Comparison of ENCODE assay signal across 23 cellular contexts in the genomic region with DNA sequence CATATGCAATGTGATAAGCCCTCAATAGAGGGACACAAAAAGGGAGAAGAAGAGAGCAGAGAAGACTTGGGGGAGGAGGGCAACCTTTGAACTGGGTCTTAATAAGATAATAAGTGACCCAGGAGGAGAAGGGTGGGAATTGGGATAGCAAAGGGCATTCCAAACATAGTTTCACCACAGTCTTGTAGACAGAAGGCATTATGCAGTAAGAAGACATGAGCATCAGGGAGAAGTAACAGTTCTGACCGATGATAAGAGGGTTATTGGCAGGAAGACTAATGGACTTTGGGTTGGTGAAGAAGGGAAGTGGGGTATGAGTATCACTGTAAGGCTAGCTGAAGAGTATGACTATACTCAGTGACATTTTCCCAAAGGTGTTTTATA.
DNase-seq lines count a peak whose midpoint lies in the region; ATAC-seq and TF ChIP-seq lines count a peak whose summit lies in the region.
"Had no signal": no experiment of that assay in that cellular context is flagged by ENCODE, and none has a peak within 500 bp of the region (broad histone marks: within the 10 kb centered on the region; RNA-seq: fewer than 3 reads in every experiment).

No MANE protein-coding gene starts in this region.

- H3K4me3 ChIP-seq in Panc1 (ENCODE audit: low read depth in 2 of 2, low read length in 2 of 2) (no peak overlapping the region), sigmoid colon (no peak overlapping the region)
- H3K4me3 ChIP-seq: heart right ventricle, lung, skin epidermis, tibial nerve had no signal

- H3K36me3 ChIP-seq in Panc1 (ENCODE audit: control insufficient read depth, insufficient read depth, low read length): no peaks in the 10 kb centered on the region
- no peaks in the 10 kb centered on the region for H3K36me3 ChIP-seq in sigmoid colon
- H3K36me3 ChIP-seq: heart right ventricle, tibial nerve had no signal

- H3K27me3 Mint-ChIP-seq in stimulated activated naive CD8-positive, alpha-beta T cell treated with anti-CD3 and anti-CD28 coated beads, Interleukin-15, amount 100 ng/mL, for 72 hours: peaks cover 19% of the 10 kb centered on the region

- no peak for TF ChIP-seq EP300 in sigmoid colon (IDR thresholded peaks at IDR 0.05)

- H3K27ac Mint-ChIP-seq in stimulated activated naive CD8-positive, alpha-beta T cell treated with anti-CD3 and anti-CD28 coated beads, Interleukin-15, amount 100 ng/mL, for 72 hours: no peak overlapping the region
- H3K27ac Mint-ChIP-seq: activated T-cell treated with anti-CD3 and anti-CD28 coated beads, Interleukin-2, amount 50 U/mL, for 24 hours; T-helper 2 cell treated with Interferon-gamma antibody and Interleukin-4, amounts not matched to agents 5 μg/mL and 100 μg/mL, for 36 hours had no signal

- intact Hi-C loops in Panc1 (cut with micrococcal nuclease; ENCODE audit: unreplicated experiment) (loop anchor here (5.0 kb wide), 5 partner anchors 43 to 223 kb away; a partner anchor contains a TSS), sigmoid colon (cut with DNase I) (loop anchor here (5.0 kb wide), 1 partner anchor 163 kb away; no protein-coding TSS in a partner anchor)

- TF ChIP-seq CTCF in Panc1 (IDR thresholded peaks at IDR 0.05): no peak; the same call in 1 of the 2 replicates
- TF ChIP-seq CTCF in foreskin keratinocyte (conservative IDR thresholded peaks at IDR 0.05): no peak
- no peak for TF ChIP-seq CTCF in sigmoid colon (IDR thresholded peaks at IDR 0.05)

- in situ Hi-C loops in Panc1 (cut with HindIII; ENCODE audit: low pct_unique_long_range_greater_than_20kb, low sequenced_read_pairs): no loop called here

- TF ChIP-seq POLR2A in sigmoid colon (IDR thresholded peaks at IDR 0.05): no peak

- 91 to 97% methylated on average over 1 of the region's 1 CpG for WGBS in sigmoid colon, 2 donors

- H3K4me1 ChIP-seq in Panc1 (ENCODE audit: control insufficient read depth, insufficient read depth, low read length): peaks cover 42% of the 10 kb centered on the region
- peaks cover 28% of the 10 kb centered on the region for H3K4me1 ChIP-seq in foreskin keratinocyte
- H3K4me1 ChIP-seq in sigmoid colon: peaks cover 0 to 64% (median 45%) of the 10 kb centered on the region in 4 donors

- no peak overlapping the region for H3K4me3 Mint-ChIP-seq in stimulated activated naive CD8-positive, alpha-beta T cell treated with anti-CD3 and anti-CD28 coated beads, Interleukin-15, amount 100 ng/mL, for 72 hours
- H3K4me3 Mint-ChIP-seq: activated T-cell treated with anti-CD3 and anti-CD28 coated beads, Interleukin-2, amount 50 U/mL, for 24 hours; central memory CD8-positive, alpha-beta T cell; T-helper 2 cell treated with Interferon-gamma antibody and Interleukin-4, amounts not matched to agents 5 μg/mL and 100 μg/mL, for 36 hours had no signal

- POLR2A ChIA-PET in Panc1 (lab: Charles Lee): no interaction called here

- H3K27ac ChIP-seq in Panc1 (ENCODE audit: low read length) (peak overlapping the region; percentile 100), foreskin keratinocyte (peak overlapping the region; percentile 15), sigmoid colon (peak overlapping the region in 3 of 4 donors; percentile 79 to 91 (median 87))
- H3K27ac ChIP-seq: heart right ventricle, skin epidermis, tibial nerve had no signal

- peaks cover 0 to 4% of the 10 kb centered on the region in 2 donors for H3K9me3 Mint-ChIP-seq in stimulated activated naive CD8-positive, alpha-beta T cell treated with anti-CD3 and anti-CD28 coated beads, Interleukin-15, amount 100 ng/mL, for 72 hours
- H3K9me3 Mint-ChIP-seq: activated T-cell treated with anti-CD3 and anti-CD28 coated beads, Interleukin-2, amount 50 U/mL, for 24 hours; central memory CD8-positive, alpha-beta T cell; T-helper 2 cell treated with Interferon-gamma antibody and Interleukin-4, amounts not matched to agents 5 μg/mL and 100 μg/mL, for 36 hours had no signal

- peaks cover 13% of the 10 kb centered on the region for H3K9me3 ChIP-seq in Panc1 (ENCODE audit: control insufficient read depth, insufficient read depth, low read depth, low read length)
- no peaks in the 10 kb centered on the region for H3K9me3 ChIP-seq in sigmoid colon
- H3K9me3 ChIP-seq: heart right ventricle, tibial nerve had no signal

- DNase-seq in EH (ENCODE audit: low read depth): peak; percentile 28
- DNase-seq in Panc1 (ENCODE audit: low read depth, low spot score): no peak
- DNase-seq in foreskin keratinocyte: no peak
- no peak for DNase-seq in sigmoid colon
- DNase-seq in stimulated activated naive CD8-positive, alpha-beta T cell treated with anti-CD3 and anti-CD28 coated beads, Interleukin-15, amount 100 ng/mL, for 72 hours: no peak
- no peak for DNase-seq in MV-4-11 (lab: John Stamatoyannopoulos, UW)
- DNase-seq in SKM-1 (lab: John Stamatoyannopoulos, UW; ENCODE audit: unreplicated experiment): no peak
- DNase-seq: activated CD4-positive, alpha-beta T cell treated with anti-CD3 and anti-CD28 coated beads for 48 hours; activated gamma-delta T cell; activated T-cell treated with anti-CD3 and anti-CD28 coated beads, Interleukin-2, amount 50 U/mL, for 24 hours; C1 segment of cervical spinal cord; DND-41; heart right ventricle; kidney glomerular epithelial cell; NCI-H1048; NCI-H1694 had no signal

- CTCF ChIA-PET in Panc1 (lab: Charles Lee): no interaction called here

- no peaks in the 10 kb centered on the region for H3K4me1 Mint-ChIP-seq in stimulated activated naive CD8-positive, alpha-beta T cell treated with anti-CD3 and anti-CD28 coated beads, Interleukin-15, amount 100 ng/mL, for 72 hours
- H3K4me1 Mint-ChIP-seq: central memory CD8-positive, alpha-beta T cell had no signal

- ATAC-seq in Panc1 (no peak), foreskin keratinocyte (no peak)
- no peak for ATAC-seq in stimulated activated naive CD8-positive, alpha-beta T cell treated with anti-CD3 and anti-CD28 coated beads, Interleukin-15, amount 100 ng/mL, for 72 hours
- ATAC-seq: heart right ventricle, HepG2, Right ventricle myocardium inferior had no signal

- no TSS peak for BruUV-seq in Panc1 (replicated peaks; lab: Mats Ljungman, UMichigan)

- H3K27me3 ChIP-seq in Panc1 (ENCODE audit: control insufficient read depth, insufficient read depth, low read length) (no peaks in the 10 kb centered on the region), foreskin keratinocyte (no peaks in the 10 kb centered on the region), sigmoid colon (no peaks in the 10 kb centered on the region)
- H3K27me3 ChIP-seq: heart right ventricle, tibial nerve had no signal

Comparison
In these comparisons a context has a peak if more than half of its experiments do, and no peak if none do; other contexts are left out.
1. H3K27ac ChIP-seq: peak in every context shown above with its lines; median percentile 100 in Panc1; 87 in sigmoid colon; 15 in foreskin keratinocyte.